In genomic region chr4:44545781-44546180, GRCh38 we compare ENCODE assay signal across 33 cellular contexts.
"Had no signal": no experiment of that assay in that cellular context is flagged by ENCODE, and none has a peak within 500 bp of the region (broad histone marks: within the 10 kb centered on the region; RNA-seq: fewer than 3 reads in every experiment).

No MANE protein-coding gene starts in this region.

- H3K9me3 ChIP-seq: adrenal gland, ascending aorta, body of pancreas, breast epithelium had no signal

- H3K4me1 ChIP-seq: adrenal gland, ascending aorta, body of pancreas, breast epithelium had no signal

- H3K36me3 ChIP-seq: adrenal gland, ascending aorta, brain microvascular endothelial cell, breast epithelium, cardiac muscle cell had no signal

- H3K27ac ChIP-seq: adrenal gland, ascending aorta, body of pancreas, brain microvascular endothelial cell, breast epithelium, cardiac muscle cell had no signal

- DNase-seq: activated effector memory CD4-positive, alpha-beta T cell treated with anti-CD3 and anti-CD28 coated beads, Interleukin-2, amount 50 U/mL, for 16 hours; activated effector memory CD4-positive, alpha-beta T cell treated with Interleukin-2 at 50 U/mL for 16 hours; activated gamma-delta T cell; activated gamma-delta T cell treated with Interleukin-2 at 50 U/mL for 16 hours; activated naive CD4-positive, alpha-beta T cell; activated naive CD4-positive, alpha-beta T cell treated with anti-CD3 and anti-CD28 coated beads for 36 hours; activated naive CD4-positive, alpha-beta T cell treated with anti-CD3 and anti-CD28 coated beads, Interleukin-2, amount 10 ng/mL, durations not matched to agents 7 days and 5 days; activated naive CD4-positive, alpha-beta T cell treated with anti-CD3 and anti-CD28 coated beads, Interleukin-2, amount 50 U/mL, for 16 hours; activated naive CD4-positive, alpha-beta T cell treated with Interleukin-2 at 50 U/mL for 16 hours; activated naive CD8-positive, alpha-beta T cell treated with anti-CD3 and anti-CD28 coated beads for 36 hours; activated naive CD8-positive, alpha-beta T cell treated with anti-CD3 and anti-CD28 coated beads, Interleukin-2, amount 10 ng/mL, durations not matched to agents 7 days and 5 days; activated naive CD8-positive, alpha-beta T cell treated with anti-CD3 and anti-CD28 coated beads, Interleukin-2, amount 50 U/mL, for 24 hours; activated T-cell treated with anti-CD3 and anti-CD28 coated beads, Interleukin-2, amount 50 U/mL, for 4 hours; activated T-cell treated with anti-CD3 and anti-CD28 coated beads, Interleukin-2, amount 50 U/mL, for 48 hours; activated T-cell treated with anti-CD3 and anti-CD28 coated beads, Interleukin-2, amount 50 U/mL, for 72 hours; adrenal gland; amniotic stem cell; amygdala; anterior cingulate cortex; aorta; body of pancreas; brain microvascular endothelial cell; caudate nucleus; central memory CD4-positive, alpha-beta T cell; cerebellar nuclear complex had no signal

- H3K4me3 ChIP-seq: adrenal gland, ascending aorta, body of pancreas, breast epithelium, cardiac muscle cell had no signal

- H3K27me3 ChIP-seq: adrenal gland, ascending aorta, body of pancreas, brain microvascular endothelial cell, breast epithelium, cardiac muscle cell had no signal

- ATAC-seq: activated naive CD4-positive, alpha-beta T cell treated with anti-CD3 and anti-CD28 coated beads, Interleukin-2, amount 50 U/mL, for 72 hours; activated naive CD8-positive, alpha-beta T cell treated with anti-CD3 and anti-CD28 coated beads, Interleukin-2, amount 50 U/mL, for 24 hours; activated T-cell treated with anti-CD3 and anti-CD28 coated beads, Interleukin-2, amount 50 U/mL, for 4 hours; activated T-cell treated with anti-CD3 and anti-CD28 coated beads, Interleukin-2, amount 50 U/mL, for 72 hours; activated T-helper 17 cell treated with anti-CD3 and anti-CD28 coated beads, Interleukin-2, amount 50 U/mL, for 72 hours; body of pancreas had no signal

- FAIRE-seq: astrocyte, bronchial epithelial cell, colon had no signal
